Comparison of ENCODE assay signal across 15 cellular contexts in the genomic region with DNA sequence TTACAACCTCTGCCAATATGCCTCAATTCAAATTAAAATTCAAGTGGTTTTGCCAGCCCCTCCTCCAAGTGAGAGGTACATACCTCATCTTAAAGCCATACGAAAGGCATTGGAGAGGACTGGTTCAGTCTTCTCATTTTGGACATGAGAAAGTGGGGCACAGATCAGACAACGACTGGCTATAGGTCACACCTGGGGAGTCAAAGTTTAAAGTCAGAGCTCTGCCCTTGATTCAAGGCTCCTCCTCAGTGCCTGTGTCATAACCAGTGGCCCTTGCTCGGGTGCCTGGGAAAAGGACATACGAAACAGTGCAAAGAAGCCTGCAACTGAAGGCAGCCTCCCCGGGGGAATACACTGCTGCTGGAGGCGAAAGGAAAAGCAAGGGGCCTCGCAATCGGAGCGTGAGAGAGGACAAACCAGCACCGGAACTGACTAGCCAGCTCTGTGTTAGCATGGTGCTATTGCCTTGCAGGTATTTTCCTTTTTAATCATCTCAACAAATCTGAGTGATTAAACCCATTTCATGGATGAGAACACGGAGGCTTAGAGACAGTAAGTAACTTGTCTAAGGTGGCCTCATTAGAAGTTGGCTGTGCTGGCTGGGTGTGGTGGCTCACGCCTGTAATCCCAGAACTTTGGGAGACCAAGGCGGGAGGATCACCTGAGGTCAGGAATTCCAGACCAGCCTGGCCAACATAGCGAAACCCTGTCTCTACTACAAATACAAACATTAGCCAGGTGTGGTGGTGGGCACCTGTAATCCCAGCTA. TPM values are rescaled to one million over a fixed set of nuclear protein-coding genes. Genes with fewer than 3 reads are reported as not detected.
DNase-seq lines count a peak whose midpoint lies in the region; ATAC-seq, FAIRE-seq and TF ChIP-seq lines count a peak whose summit lies in the region.
"Had no signal": no experiment of that assay in that cellular context is flagged by ENCODE, and none has a peak within 500 bp of the region (broad histone marks: within the 10 kb centered on the region; RNA-seq: fewer than 3 reads in every experiment).

No MANE protein-coding gene starts in this region.

- peak overlapping the region; percentile 88 for H2AFZ ChIP-seq in SU-DHL-6 (ENCODE audit: low read depth, low read length, severe bottlenecking)

- POLR2A ChIA-PET in Caco-2 (lab: Charles Lee): no interaction called here

- peaks cover 39% of the 10 kb centered on the region for H3K79me2 ChIP-seq in SU-DHL-6 (ENCODE audit: insufficient read depth, low read length)

- H3K4me3 ChIP-seq in Caco-2 (ENCODE audit: low read depth, low read length) (peak overlapping the region; percentile 100), SU-DHL-6 (ENCODE audit: insufficient read depth, low read length, poor library complexity, severe bottlenecking) (no peak overlapping the region)
- H3K4me3 ChIP-seq: mucosa of descending colon had no signal

- CTCF ChIA-PET in Caco-2 (lab: Charles Lee): interaction anchor here (0.9 to 2.4 kb wide), 2 partner anchors 9 kb away, joined by 4 to 18 read pairs; no protein-coding TSS in a partner anchor

- H3K4me1 Mint-ChIP-seq in Caco-2 (ENCODE audit: low read depth, unreplicated experiment): peaks cover 19% of the 10 kb centered on the region

- no peak for TF ChIP-seq CTCF in C4-2B (conservative IDR thresholded peaks at IDR 0.05)
- TF ChIP-seq CTCF in Caco-2 (IDR thresholded peaks at IDR 0.05; ENCODE audit: insufficient read depth in 1 of 2, low read depth in 1 of 2, low read length in 1 of 2, severe bottlenecking in 1 of 2, unreplicated experiment in 1 of 2): no peak
- no peak for TF ChIP-seq CTCF in SU-DHL-6 (IDR thresholded peaks at IDR 0.05; ENCODE audit: insufficient read depth, low read length, poor library complexity, severe bottlenecking)

- H3K27me3 Mint-ChIP-seq in Caco-2 (ENCODE audit: insufficient read depth, unreplicated experiment): no peaks in the 10 kb centered on the region
- H3K27me3 Mint-ChIP-seq: activated naive CD8-positive, alpha-beta T cell treated with anti-CD3 and anti-CD28 coated beads for 36 hours had no signal

- no peaks in the 10 kb centered on the region for H3K36me3 ChIP-seq in Caco-2 (ENCODE audit: control insufficient read depth, insufficient read depth, low read length)
- H3K36me3 ChIP-seq in SU-DHL-6 (ENCODE audit: low read length): peaks cover 3% of the 10 kb centered on the region; the same call in 1 of the 2 replicates

- no peaks in the 10 kb centered on the region for H3K9me2 ChIP-seq in SU-DHL-6 (replicated peaks; ENCODE audit: insufficient read depth, low read length)

- intact Hi-C loops in Caco-2 (cut with micrococcal nuclease; ENCODE audit: unreplicated experiment): no loop called here

- FAIRE-seq in frontal cortex (lab: Jason Lieb, UNC): no peak
- FAIRE-seq: TTC549 had no signal

- H4K20me1 ChIP-seq in SU-DHL-6 (ENCODE audit: low read depth, low read length): no peaks in the 10 kb centered on the region

- BruUV-seq in Caco-2 (replicated peaks; lab: Mats Ljungman, UMichigan): no TSS peak

- H3K9ac ChIP-seq in SU-DHL-6 (ENCODE audit: low read length): no peak overlapping the region

- ATAC-seq in left lobe of liver: no peak

- H3K27ac Mint-ChIP-seq in Caco-2 (ENCODE audit: unreplicated experiment): peak overlapping the region; percentile 96

- H3K36me3 Mint-ChIP-seq in Caco-2 (ENCODE audit: insufficient read depth, unreplicated experiment): peaks cover 18% of the 10 kb centered on the region

- H3F3A ChIP-seq in SU-DHL-6 (ENCODE audit: insufficient read depth): no peaks in the 10 kb centered on the region

- H3K9me3 Mint-ChIP-seq in Caco-2 (ENCODE audit: unreplicated experiment): no peaks in the 10 kb centered on the region
- H3K9me3 Mint-ChIP-seq: activated naive CD8-positive, alpha-beta T cell treated with anti-CD3 and anti-CD28 coated beads for 36 hours; type B pancreatic cell had no signal

- H3K4me1 ChIP-seq in Caco-2: peaks cover 11% of the 10 kb centered on the region; the same call in 1 of the 2 replicates

- H3K27me3 ChIP-seq in Caco-2 (replicated peaks; ENCODE audit: control insufficient read depth, insufficient read depth, low read length) (no peaks in the 10 kb centered on the region), SU-DHL-6 (ENCODE audit: low read length) (no peaks in the 10 kb centered on the region)

- H3K4me2 ChIP-seq in SU-DHL-6 (ENCODE audit: low read depth, low read length, poor library complexity, severe bottlenecking): peak overlapping the region; percentile 99

- no peaks in the 10 kb centered on the region for H3K9me3 ChIP-seq in Caco-2
- no peaks in the 10 kb centered on the region for H3K9me3 ChIP-seq in SU-DHL-6 (ENCODE audit: insufficient read depth, low read length)
- H3K9me3 ChIP-seq: mucosa of descending colon had no signal

- peak overlapping the region; percentile 83; the same call in 1 of the 2 replicates for H3K27ac ChIP-seq in C4-2B
- H3K27ac ChIP-seq in SU-DHL-6 (ENCODE audit: low read depth, low read length): no peak overlapping the region

- DNase-seq in Caco-2 (no peak), left lobe of liver (ENCODE audit: low spot score) (peak; percentile 35), DMS153 (lab: John Stamatoyannopoulos, UW) (no peak), amygdala (lab: John Stamatoyannopoulos, UW) (no peak), epidermal melanocyte (ENCODE audit: insufficient read length, low spot score) (no peak), frontal cortex (ENCODE audit: low spot score in 2 of 2) (no peak)
- DNase-seq: activated naive CD8-positive, alpha-beta T cell treated with anti-CD3 and anti-CD28 coated beads for 36 hours; central memory CD4-positive, alpha-beta T cell; islet precursor cell; stimulated activated CD4-positive, alpha-beta T cell treated with anti-CD3 and anti-CD28 coated beads, Interleukin-4, amount 100 ng/mL, for 24 hours had no signal

- H3K4me3 Mint-ChIP-seq in Caco-2 (ENCODE audit: unreplicated experiment): peak overlapping the region; percentile 93

RNA-seq across cellular contexts. Expression of gene MTPAP, which starts 1.1 kb away (rescaled TPM):
- total RNA-seq in Caco-2 (2022) (57.0 and 57.2 TPM in 2 replicates), left lobe of liver (9.7 TPM), frontal cortex (52.2 TPM)
